Comparison of ENCODE assay signal across 8 cellular contexts in genomic region chr11:65743928-65744698, GRCh38. TPM values are rescaled to one million over a fixed set of nuclear protein-coding genes. Genes with fewer than 3 reads are reported as not detected.
DNase-seq lines count a peak whose midpoint lies in the region; ATAC-seq and TF ChIP-seq lines count a peak whose summit lies in the region.

No MANE protein-coding gene starts in this region.

- H3K27ac ChIP-seq in RWPE2 (ENCODE audit: poor library complexity, severe bottlenecking) (no peak overlapping the region), hepatocyte (no peak overlapping the region)

- no peaks in the 10 kb centered on the region for H3K9me2 ChIP-seq in hepatocyte (replicated peaks; ENCODE audit: insufficient read depth)

- 83% methylated on average over 21 of the region's 21 CpGs for WGBS in hepatocyte (ENCODE audit: low lambda C conversion rate, missing lambda C conversion rate)

- DNase-seq in AG09319 (ENCODE audit: extremely low read depth, low read depth) = no peak
- DNase-seq in H7 = peak; percentile 79
- no peak for DNase-seq in RWPE2 (ENCODE audit: low spot score)
- peak; percentile 46 for DNase-seq in hepatocyte (ENCODE audit: low spot score)
- DNase-seq in activated CD4-positive, CD25-positive, alpha-beta regulatory T cell (lab: John Stamatoyannopoulos, UW) = no peak
- no peak for DNase-seq in NCI-H2196 (lab: John Stamatoyannopoulos, UW; ENCODE audit: unreplicated experiment)

- H3K4me3 ChIP-seq in H7 (ENCODE audit: insufficient read depth, low read depth, low read length) (no peak overlapping the region), RWPE2 (ENCODE audit: severe bottlenecking) (no peak overlapping the region), hepatocyte (no peak overlapping the region)

- ATAC-seq in RWPE2 (ENCODE audit: low read depth) (peak; percentile 64), GM19324 (IDR thresholded peaks at IDR 0.05; ENCODE audit: low FRiP score, unreplicated experiment) (no peak), GM21786 (IDR thresholded peaks at IDR 0.05; ENCODE audit: unreplicated experiment) (no peak)

- H3K9me3 ChIP-seq in RWPE2 (ENCODE audit: severe bottlenecking) (no peaks in the 10 kb centered on the region), hepatocyte (ENCODE audit: low read depth) (no peaks in the 10 kb centered on the region)

- H3K27me3 ChIP-seq in H7 (ENCODE audit: control insufficient read depth, insufficient read depth, low read length) (no peaks in the 10 kb centered on the region; the same call in 1 of the 2 replicates), RWPE2 (ENCODE audit: insufficient read depth, poor library complexity, severe bottlenecking) (peaks cover 6% of the 10 kb centered on the region), hepatocyte (peaks cover 15% of the 10 kb centered on the region)

- no peaks in the 10 kb centered on the region for H4K20me1 ChIP-seq in hepatocyte (ENCODE audit: insufficient read depth, poor library complexity, severe bottlenecking)

- no peaks in the 10 kb centered on the region for H3K4me1 ChIP-seq in RWPE2 (ENCODE audit: insufficient read depth, poor library complexity, severe bottlenecking)
- no peaks in the 10 kb centered on the region for H3K4me1 ChIP-seq in hepatocyte (ENCODE audit: insufficient read depth)

- peak; percentile 29 for TF ChIP-seq CTCF in AG09319 (IDR thresholded peaks at IDR 0.05; ENCODE audit: low read depth, low read length)
- TF ChIP-seq CTCF in RWPE2 (IDR thresholded peaks at IDR 0.05; ENCODE audit: poor library complexity, severe bottlenecking) = peak; percentile 18
- peak; percentile 37 for TF ChIP-seq CTCF in hepatocyte (IDR thresholded peaks at IDR 0.05; ENCODE audit: poor library complexity)

- no peak overlapping the region for H2AFZ ChIP-seq in hepatocyte

- no peak overlapping the region for H3K4me2 ChIP-seq in hepatocyte

- H3K36me3 ChIP-seq in H7 (replicated peaks; ENCODE audit: control insufficient read depth, insufficient read depth, low read length) = no peaks in the 10 kb centered on the region
- H3K36me3 ChIP-seq in RWPE2 (ENCODE audit: low read depth) = no peaks in the 10 kb centered on the region
- no peaks in the 10 kb centered on the region for H3K36me3 ChIP-seq in hepatocyte (replicated peaks; ENCODE audit: insufficient read depth, low read depth)

- H3K79me2 ChIP-seq in hepatocyte = no peaks in the 10 kb centered on the region

RNA-seq across cellular contexts. Expression of gene RNASEH2C, which starts 23.5 kb away (rescaled TPM):
- 21.5 and 23.3 TPM in 2 replicates for total RNA-seq in H7 (2014; rRNA removed; shearing (Covaris generic))
- total RNA-seq in hepatocyte = 26.4 and 44.4 TPM in 2 replicates
- 68.6 and 78.7 TPM in 2 replicates for polyA plus RNA-seq in hepatocyte

RNA-seq across cellular contexts. Expression of gene KAT5, which starts 32.1 kb away (rescaled TPM):
- total RNA-seq in H7 (2014; rRNA removed; shearing (Covaris generic)) = 37.2 and 51.1 TPM in 2 replicates
- 36.1 and 41.7 TPM in 2 replicates for total RNA-seq in hepatocyte
- polyA plus RNA-seq in hepatocyte = 53.1 and 77.2 TPM in 2 replicates

RNA-seq across cellular contexts. Expression of gene AP5B1, which starts 36.7 kb away (rescaled TPM):
- total RNA-seq in H7 (2014; rRNA removed; shearing (Covaris generic)) = 6.7 and 7.8 TPM in 2 replicates
- total RNA-seq in hepatocyte = 19.5 and 20.9 TPM in 2 replicates
- 24.8 and 27.1 TPM in 2 replicates for polyA plus RNA-seq in hepatocyte

RNA-seq across cellular contexts. Expression of gene OVOL1, which starts 42.8 kb away (rescaled TPM):
- 1.2 and 1.4 TPM in 2 replicates for total RNA-seq in H7 (2014; rRNA removed; shearing (Covaris generic))
- 26.0 and 26.3 TPM in 2 replicates for total RNA-seq in hepatocyte
- polyA plus RNA-seq in hepatocyte = 20.6 and 20.8 TPM in 2 replicates

Comparison
In these comparisons a context has a peak if more than half of its experiments do, and no peak if none do; other contexts are left out.
1. DNase-seq: peak in H7 (single experiment) and hepatocyte (single experiment); none in AG09319 (single experiment), RWPE2 (single experiment), activated CD4-positive, CD25-positive, alpha-beta regulatory T cell (0 of 4) and NCI-H2196 (single experiment).
2. Peak in every context shown above with its lines, with median percentiles within 50 percentile points of each other: CTCF ChIP-seq.